ENCODE assay signal across 17 cellular contexts in genomic region chr12:93042283-93042682, GRCh38.
DNase-seq lines count a peak whose midpoint lies in the region; ATAC-seq and TF ChIP-seq lines count a peak whose summit lies in the region.
"Had no signal": no experiment of that assay in that cellular context is flagged by ENCODE, and none has a peak within 500 bp of the region (broad histone marks: within the 10 kb centered on the region; RNA-seq: fewer than 3 reads in every experiment).

No MANE protein-coding gene starts in this region.

- H3K36me3 ChIP-seq in esophagus muscularis mucosa (no peaks in the 10 kb centered on the region), tibial artery (no peaks in the 10 kb centered on the region)

- no peak for ATAC-seq in GM21367 (IDR thresholded peaks at IDR 0.05; ENCODE audit: unreplicated experiment)

- no peak overlapping the region for H3K27ac ChIP-seq in esophagus muscularis mucosa (replicated peaks in 1 of 4)
- no peak overlapping the region for H3K27ac ChIP-seq in tibial artery

- WGBS in esophagus muscularis mucosa, result 58% methylated on average over 3 of the region's 3 CpGs

- TF ChIP-seq CTCF in esophagus muscularis mucosa (IDR thresholded peaks at IDR 0.05), result no peak
- TF ChIP-seq CTCF in tibial artery (IDR thresholded peaks at IDR 0.05), result no peak

- TF ChIP-seq POLR2A in esophagus muscularis mucosa (IDR thresholded peaks at IDR 0.05; ENCODE audit: low read depth), result no peak

- H3K4me3 ChIP-seq in esophagus muscularis mucosa (no peak overlapping the region), tibial artery (no peak overlapping the region)

- H3K4me1 ChIP-seq in esophagus muscularis mucosa, result peaks cover 0 to 11% (median 0%) of the 10 kb centered on the region in 4 donors
- no peaks in the 10 kb centered on the region for H3K4me1 ChIP-seq in tibial artery

- H3K9me3 ChIP-seq in esophagus muscularis mucosa, result no peaks in the 10 kb centered on the region
- H3K9me3 ChIP-seq in tibial artery, result no peaks in the 10 kb centered on the region

- TF ChIP-seq EP300 in esophagus muscularis mucosa (IDR thresholded peaks at IDR 0.05), result no peak

- peak; percentile 27 for DNase-seq in Daoy (ENCODE audit: low read depth)
- peak; percentile 28 for DNase-seq in NCI-H69 (lab: John Stamatoyannopoulos, UW)
- DNase-seq in esophagus muscularis mucosa (ENCODE audit: extremely low spot score), result peak; percentile 1
- DNase-seq in renal cortical epithelial cell (ENCODE audit: low read depth), result peak; percentile 25
- DNase-seq in tibial artery, result no peak
- DNase-seq in DMS 273 (lab: John Stamatoyannopoulos, UW; ENCODE audit: unreplicated experiment), result no peak
- DNase-seq: Calu3; CD4-positive, CD25-positive, alpha-beta regulatory T cell; DND-41; H9; Kasumi-1; NCI-H1105; NCI-H1694 treated with DMSO at 0.1 percent for 48 hours; NCI-H345; NK-92 treated with Interleukin-12 subunit alpha and Interleukin-12 subunit beta, amount 100 ng/mL, for 24 hours; SHP77 treated with DMSO at 0.1 percent for 48 hours had no signal

- intact Hi-C loops in esophagus muscularis mucosa (cut with DNase I) (no loop called here), tibial artery (cut with DNase I; ENCODE audit: low total_unique reads) (no loop called here)

- no peaks in the 10 kb centered on the region for H3K27me3 ChIP-seq in esophagus muscularis mucosa
- no peaks in the 10 kb centered on the region for H3K27me3 ChIP-seq in tibial artery

Comparison
In these comparisons a context has a peak if more than half of its experiments do, and no peak if none do; other contexts are left out.
1. DNase-seq: peak in Daoy (single experiment), NCI-H69 (single experiment), esophagus muscularis mucosa (single experiment) and renal cortical epithelial cell (single experiment); none in tibial artery (0 of 2) and DMS 273 (single experiment).